Comparison of ENCODE assay signal across 1 cellular context in the genomic region with DNA sequence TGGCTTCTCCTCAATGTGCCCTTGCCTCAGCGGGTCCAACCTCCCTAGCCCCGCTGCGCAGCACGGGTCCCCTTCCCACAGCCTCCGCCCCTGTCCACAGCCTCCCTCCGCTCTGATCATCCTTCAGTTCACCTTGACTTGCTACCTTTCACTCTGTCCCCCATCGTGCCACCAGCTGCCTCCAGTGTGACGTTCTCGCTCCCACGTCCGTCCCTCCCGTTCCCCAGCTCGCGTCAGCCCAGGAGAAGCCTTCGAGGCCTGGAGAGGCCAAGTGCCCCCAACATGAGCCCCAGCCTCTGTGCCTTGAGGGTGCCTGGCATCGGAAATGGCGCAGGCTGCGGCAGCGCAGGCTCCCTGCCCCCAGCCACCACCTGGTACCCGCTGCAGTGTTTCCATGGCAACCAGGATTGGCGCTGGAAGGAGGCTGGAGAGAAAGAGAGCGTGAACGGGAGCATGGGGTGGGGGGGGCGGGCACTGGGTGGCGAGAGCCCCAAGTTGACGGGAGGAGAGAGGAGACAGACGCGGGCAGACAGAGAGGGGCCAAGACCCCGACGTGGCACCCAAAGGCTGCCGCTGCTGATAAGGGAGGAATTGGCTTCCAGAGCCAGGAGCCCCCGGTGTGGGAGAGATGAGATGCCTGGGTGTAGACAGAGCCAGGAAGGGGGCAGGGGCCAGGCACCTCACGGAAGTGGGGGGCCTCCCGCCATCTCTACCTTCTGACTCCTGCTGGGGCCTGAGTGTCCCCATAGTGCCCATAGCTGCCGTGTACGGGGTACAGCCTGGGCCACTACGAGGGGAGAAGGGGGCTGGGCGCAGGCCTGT.
TF ChIP-seq lines count a peak whose summit lies in the region.

No MANE protein-coding gene starts in this region.

TF ChIP-seq in K562, 482 proteins besides CTCF, POLR2A, EP300 and RAD21:
- 0 out of 2 replicates have a peak, but pooled peaks have one; percentile 32 for TF ChIP-seq SUPT5H (IDR thresholded peaks at IDR 0.05)
- TF ChIP-seq GTF2E2 (tag; IDR thresholded peaks at IDR 0.05): no peak
- no peak for TF ChIP-seq ZNF41 (CRISPR knock-in tag; conservative IDR thresholded peaks at IDR 0.05)
- TF ChIP-seq, protein P1, sequence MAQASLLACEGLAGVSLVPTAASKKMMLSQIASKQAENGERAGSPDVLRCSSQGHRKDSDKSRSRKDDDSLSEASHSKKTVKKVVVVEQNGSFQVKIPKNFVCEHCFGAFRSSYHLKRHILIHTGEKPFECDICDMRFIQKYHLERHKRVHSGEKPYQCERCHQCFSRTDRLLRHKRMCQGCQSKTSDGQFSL (CRISPR knock-in tag; IDR thresholded peaks at IDR 0.05): peak; percentile 70; the same call in 1 of the 2 replicates
- TF ChIP-seq, protein P1 (tag; IDR thresholded peaks at IDR 0.05): no peak
- TF ChIP-seq RBM14 (IDR thresholded peaks at IDR 0.05; ENCODE audit: borderline replicate concordance, insufficient read depth, low read depth, low read length): 0 out of 2 replicates have a peak, but pooled peaks have one; percentile 24
- TF ChIP-seq POLR2G (IDR thresholded peaks at IDR 0.05; ENCODE audit: low read depth, low read length): peak; percentile 57; the same call in 1 of the 2 replicates
- peak; percentile 85 for TF ChIP-seq RFX1 (IDR thresholded peaks at IDR 0.05)
- no peak for TF ChIP-seq IRF2 (CRISPR knock-in tag; IDR thresholded peaks at IDR 0.05)
TF ChIP-seq in K562: peak in this region for 5.
